14 cellular contexts compared by ENCODE assay signal in the genomic region with DNA sequence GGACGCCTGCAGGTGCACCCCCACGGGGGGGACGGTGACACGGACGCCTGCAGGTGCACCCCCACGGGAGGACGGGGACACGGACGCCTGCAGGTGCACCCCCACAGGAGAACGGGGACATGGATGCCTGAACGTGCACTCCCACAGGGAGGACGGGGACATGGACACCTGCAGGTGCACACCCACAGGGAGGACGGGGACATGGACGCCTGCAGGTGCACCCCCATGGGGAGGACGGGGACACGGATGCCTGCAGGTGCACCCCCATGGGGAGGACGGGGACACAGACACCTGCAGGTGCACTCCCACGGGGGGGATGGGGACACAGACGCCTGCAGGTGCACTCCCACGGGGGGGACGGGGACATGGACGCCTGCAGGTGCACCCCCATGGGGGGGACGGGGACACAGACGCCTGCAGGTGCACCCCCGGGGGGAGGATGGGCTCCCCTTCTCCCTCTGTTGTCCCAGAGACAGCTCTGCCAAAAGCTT.
"Had no signal": no experiment of that assay in that cellular context is flagged by ENCODE, and none has a peak within 500 bp of the region (broad histone marks: within the 10 kb centered on the region; RNA-seq: fewer than 3 reads in every experiment).

No MANE protein-coding gene starts in this region.

- H3K4me2 ChIP-seq: hepatocyte had no signal

- H3K9me3 Mint-ChIP-seq: activated naive CD4-positive, alpha-beta T cell treated with anti-CD3 and anti-CD28 coated beads, Interleukin-2, amount 10 ng/mL, durations not matched to agents 7 days and 5 days; nephron; stimulated activated naive CD8-positive, alpha-beta T cell treated with anti-CD3 and anti-CD28 coated beads, Interleukin-15, amount 100 ng/mL, for 72 hours; type B pancreatic cell had no signal

- H3K27ac ChIP-seq: ascending aorta, breast epithelium, esophagus muscularis mucosa, hepatocyte, SK-N-MC had no signal

- H3K79me2 ChIP-seq: hepatocyte had no signal

- H3K4me3 ChIP-seq: ascending aorta, breast epithelium, esophagus muscularis mucosa, hepatocyte, SK-N-MC had no signal

- H3K27me3 ChIP-seq: ascending aorta, breast epithelium, esophagus muscularis mucosa, hepatocyte had no signal

- H3K4me3 Mint-ChIP-seq: activated naive CD4-positive, alpha-beta T cell treated with anti-CD3 and anti-CD28 coated beads, Interleukin-2, amount 10 ng/mL, durations not matched to agents 7 days and 5 days; nephron; stimulated activated naive CD8-positive, alpha-beta T cell treated with anti-CD3 and anti-CD28 coated beads, Interleukin-15, amount 100 ng/mL, for 72 hours; type B pancreatic cell had no signal

- H2AFZ ChIP-seq: hepatocyte had no signal

- ATAC-seq: stimulated activated naive CD8-positive, alpha-beta T cell treated with anti-CD3 and anti-CD28 coated beads, Interleukin-15, amount 100 ng/mL, for 72 hours had no signal

- H3K36me3 ChIP-seq: ascending aorta, breast epithelium had no signal

- DNase-seq: activated CD4-positive, alpha-beta T cell treated with anti-CD3 and anti-CD28 coated beads, Interleukin-2, amount 50 U/mL, for 1 hour; activated naive CD4-positive, alpha-beta T cell treated with anti-CD3 and anti-CD28 coated beads, Interleukin-2, amount 10 ng/mL, durations not matched to agents 7 days and 5 days; mesendoderm; nucleus accumbens; small intestine had no signal

- FAIRE-seq: keratinocyte, small intestine had no signal

- H3K9me3 ChIP-seq: ascending aorta, breast epithelium, esophagus muscularis mucosa had no signal

- H3K36me3 Mint-ChIP-seq: activated naive CD4-positive, alpha-beta T cell treated with anti-CD3 and anti-CD28 coated beads, Interleukin-2, amount 10 ng/mL, durations not matched to agents 7 days and 5 days; type B pancreatic cell had no signal

- H3K27ac Mint-ChIP-seq: activated naive CD4-positive, alpha-beta T cell treated with anti-CD3 and anti-CD28 coated beads, Interleukin-2, amount 10 ng/mL, durations not matched to agents 7 days and 5 days; nephron; stimulated activated naive CD8-positive, alpha-beta T cell treated with anti-CD3 and anti-CD28 coated beads, Interleukin-15, amount 100 ng/mL, for 72 hours; type B pancreatic cell had no signal

- H3K4me1 ChIP-seq: breast epithelium had no signal

- H3K27me3 Mint-ChIP-seq: activated naive CD4-positive, alpha-beta T cell treated with anti-CD3 and anti-CD28 coated beads, Interleukin-2, amount 10 ng/mL, durations not matched to agents 7 days and 5 days; stimulated activated naive CD8-positive, alpha-beta T cell treated with anti-CD3 and anti-CD28 coated beads, Interleukin-15, amount 100 ng/mL, for 72 hours; type B pancreatic cell had no signal
